8 cellular contexts compared by ENCODE assay signal in genomic region chr5:36090033-36090432, GRCh38.
A peak's percentile ranks its signal among the peaks of the same experiment; 100 is the strongest.
DNase-seq lines count a peak whose midpoint lies in the region; ATAC-seq and TF ChIP-seq lines count a peak whose summit lies in the region.

No MANE protein-coding gene starts in this region.

- ATAC-seq in HG02884 (IDR thresholded peaks at IDR 0.05; ENCODE audit: unreplicated experiment) (peak; percentile 77), HG02840 (IDR thresholded peaks at IDR 0.05; ENCODE audit: low FRiP score, unreplicated experiment) (no peak)

- H3K27ac ChIP-seq in 22Rv1 (no peak overlapping the region), epithelial cell of prostate (no peak overlapping the region), substantia nigra (ENCODE audit: low read depth, low read length, poor library complexity, severe bottlenecking) (no peak overlapping the region)

- TF ChIP-seq CTCF in 22Rv1 (IDR thresholded peaks at IDR 0.05) (peak; percentile 73), GM12873 (IDR thresholded peaks at IDR 0.05; ENCODE audit: insufficient read depth, low read depth, low read length, missing control alignments) (peak; percentile 67)

- DNase-seq in NCI-H526 (lab: John Stamatoyannopoulos, UW) (peak; percentile 82 to 85), epithelial cell of prostate (ENCODE audit: low read depth, low spot score) (peak; percentile 5), inferior parietal cortex (ENCODE audit: extremely low spot score) (no peak), substantia nigra (lab: John Stamatoyannopoulos, UW) (no peak)

Comparison
In these comparisons a context has a peak if more than half of its experiments do, and no peak if none do; other contexts are left out.
1. DNase-seq: peak in NCI-H526 (2 of 2) and epithelial cell of prostate (single experiment); none in inferior parietal cortex (single experiment) and substantia nigra (0 of 49).